8 cellular contexts compared by ENCODE assay signal in genomic region chr1:60765204-60765603, GRCh38.
DNase-seq lines count a peak whose midpoint lies in the region; ATAC-seq lines count a peak whose summit lies in the region.

No MANE protein-coding gene starts in this region.

- H3K27ac Mint-ChIP-seq in activated CD8-positive, alpha-beta T cell treated with anti-CD3 and anti-CD28 coated beads, Interleukin-2, amount 10 ng/mL, durations not matched to agents 7 days and 5 days: no peak overlapping the region
- H3K27ac Mint-ChIP-seq in activated naive CD8-positive, alpha-beta T cell treated with anti-CD3 and anti-CD28 coated beads for 36 hours: no peak overlapping the region

- H3K36me3 Mint-ChIP-seq in activated CD8-positive, alpha-beta T cell treated with anti-CD3 and anti-CD28 coated beads, Interleukin-2, amount 10 ng/mL, durations not matched to agents 7 days and 5 days (ENCODE audit: low read depth): no peaks in the 10 kb centered on the region
- H3K36me3 Mint-ChIP-seq in activated naive CD8-positive, alpha-beta T cell treated with anti-CD3 and anti-CD28 coated beads for 36 hours: no peaks in the 10 kb centered on the region
- H3K36me3 Mint-ChIP-seq in activated T-cell treated with anti-CD3 and anti-CD28 coated beads, Interleukin-2, amount 50 U/mL, for 4 hours (ENCODE audit: insufficient read depth): no peaks in the 10 kb centered on the region

- H3K9me3 Mint-ChIP-seq in activated CD8-positive, alpha-beta T cell treated with anti-CD3 and anti-CD28 coated beads, Interleukin-2, amount 10 ng/mL, durations not matched to agents 7 days and 5 days (ENCODE audit: insufficient read depth): no peaks in the 10 kb centered on the region
- peaks cover 2% of the 10 kb centered on the region for H3K9me3 Mint-ChIP-seq in activated naive CD8-positive, alpha-beta T cell treated with anti-CD3 and anti-CD28 coated beads for 36 hours
- H3K9me3 Mint-ChIP-seq in activated T-cell treated with anti-CD3 and anti-CD28 coated beads, Interleukin-2, amount 50 U/mL, for 4 hours: no peaks in the 10 kb centered on the region

- POLR2A ChIA-PET in activated CD8-positive, alpha-beta T cell treated with anti-CD3 and anti-CD28 coated beads, Interleukin-2, amount 10 ng/mL, durations not matched to agents 7 days and 5 days (lab: Charles Lee): no interaction called here

- no peaks in the 10 kb centered on the region for H3K4me1 Mint-ChIP-seq in activated CD8-positive, alpha-beta T cell treated with anti-CD3 and anti-CD28 coated beads, Interleukin-2, amount 10 ng/mL, durations not matched to agents 7 days and 5 days (ENCODE audit: low read depth)
- no peaks in the 10 kb centered on the region for H3K4me1 Mint-ChIP-seq in activated naive CD8-positive, alpha-beta T cell treated with anti-CD3 and anti-CD28 coated beads for 36 hours
- no peaks in the 10 kb centered on the region for H3K4me1 Mint-ChIP-seq in activated T-cell treated with anti-CD3 and anti-CD28 coated beads, Interleukin-2, amount 50 U/mL, for 4 hours (ENCODE audit: low read depth)

- no peak for ATAC-seq in activated CD8-positive, alpha-beta T cell treated with anti-CD3 and anti-CD28 coated beads, Interleukin-2, amount 10 ng/mL, durations not matched to agents 7 days and 5 days
- ATAC-seq in activated T-cell treated with anti-CD3 and anti-CD28 coated beads, Interleukin-2, amount 50 U/mL, for 4 hours: no peak

- no peaks in the 10 kb centered on the region for H3K27me3 Mint-ChIP-seq in activated CD8-positive, alpha-beta T cell treated with anti-CD3 and anti-CD28 coated beads, Interleukin-2, amount 10 ng/mL, durations not matched to agents 7 days and 5 days (ENCODE audit: low read depth)
- peaks cover 8% of the 10 kb centered on the region for H3K27me3 Mint-ChIP-seq in activated naive CD8-positive, alpha-beta T cell treated with anti-CD3 and anti-CD28 coated beads for 36 hours
- no peaks in the 10 kb centered on the region for H3K27me3 Mint-ChIP-seq in activated T-cell treated with anti-CD3 and anti-CD28 coated beads, Interleukin-2, amount 50 U/mL, for 4 hours (ENCODE audit: low read depth)

- no peak overlapping the region for H3K4me3 Mint-ChIP-seq in activated CD8-positive, alpha-beta T cell treated with anti-CD3 and anti-CD28 coated beads, Interleukin-2, amount 10 ng/mL, durations not matched to agents 7 days and 5 days
- no peak overlapping the region for H3K4me3 Mint-ChIP-seq in activated naive CD8-positive, alpha-beta T cell treated with anti-CD3 and anti-CD28 coated beads for 36 hours
- no peak overlapping the region for H3K4me3 Mint-ChIP-seq in activated T-cell treated with anti-CD3 and anti-CD28 coated beads, Interleukin-2, amount 50 U/mL, for 4 hours

- CTCF ChIA-PET in activated CD8-positive, alpha-beta T cell treated with anti-CD3 and anti-CD28 coated beads, Interleukin-2, amount 10 ng/mL, durations not matched to agents 7 days and 5 days (lab: Charles Lee): interaction anchor here (0.7 to 1.4 kb wide), 6 partner anchors 15 to 793 kb away, joined by 3 to 5 read pairs (median 3); no protein-coding TSS in a partner anchor

- DNase-seq in NCI-H345 (lab: John Stamatoyannopoulos, UW): peak; percentile 29
- no peak for DNase-seq in NCI-H345 treated with DMSO at 0.1 percent for 48 hours (lab: John Stamatoyannopoulos, UW; ENCODE audit: unreplicated experiment)
- peak; percentile 14 for DNase-seq in NCI-H1417 treated with DMSO at 0.1 percent for 48 hours (lab: John Stamatoyannopoulos, UW)
- peak; percentile 21 for DNase-seq in activated CD8-positive, alpha-beta T cell treated with anti-CD3 and anti-CD28 coated beads, Interleukin-2, amount 10 ng/mL, durations not matched to agents 7 days and 5 days
- peak; percentile 66 for DNase-seq in iPS-NIHi7 (ENCODE audit: extremely low spot score)
- DNase-seq in activated naive CD8-positive, alpha-beta T cell treated with anti-CD3 and anti-CD28 coated beads for 36 hours: no peak
- DNase-seq in D341Med (ENCODE audit: low spot score): no peak
- no peak for DNase-seq in activated T-cell treated with anti-CD3 and anti-CD28 coated beads, Interleukin-2, amount 50 U/mL, for 4 hours

Comparison
In these comparisons a context has a peak if more than half of its experiments do, and no peak if none do; other contexts are left out.
1. DNase-seq: peak in NCI-H345 (single experiment), NCI-H1417 treated with DMSO at 0.1 percent for 48 hours (single experiment), activated CD8-positive, alpha-beta T cell treated with anti-CD3 and anti-CD28 coated beads, Interleukin-2, amount 10 ng/mL, durations not matched to agents 7 days and 5 days (single experiment) and iPS-NIHi7 (single experiment); none in NCI-H345 treated with DMSO at 0.1 percent for 48 hours (single experiment), activated naive CD8-positive, alpha-beta T cell treated with anti-CD3 and anti-CD28 coated beads for 36 hours (single experiment), D341Med (single experiment) and activated T-cell treated with anti-CD3 and anti-CD28 coated beads, Interleukin-2, amount 50 U/mL, for 4 hours (single experiment).